8 cellular contexts compared by ENCODE assay signal in the genomic region with DNA sequence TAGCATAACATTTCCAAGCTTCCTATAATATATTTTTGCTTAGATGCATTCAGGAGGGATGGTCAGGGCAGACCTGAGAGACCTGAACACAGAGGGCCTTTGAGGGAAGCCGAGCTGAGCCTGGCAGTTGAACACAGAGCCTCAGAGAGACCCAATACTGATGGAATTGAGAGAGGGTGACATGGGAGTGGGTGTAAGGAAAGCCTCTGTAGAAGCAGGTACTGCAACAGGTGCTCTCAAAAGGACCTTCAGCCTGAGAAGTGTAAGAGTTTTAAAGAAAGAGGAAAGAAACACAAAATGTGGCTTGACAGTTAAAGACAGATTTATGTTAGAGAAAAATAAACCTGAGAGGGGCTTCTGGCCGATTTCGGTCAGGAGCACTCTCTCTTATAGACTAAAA.
"Had no signal": no experiment of that assay in that cellular context is flagged by ENCODE, and none has a peak within 500 bp of the region (broad histone marks: within the 10 kb centered on the region; RNA-seq: fewer than 3 reads in every experiment).

No MANE protein-coding gene starts in this region.

- H3K27ac Mint-ChIP-seq: GM23338, H9, HFFc6, IgD-negative memory B cell had no signal

- H3K4me3 Mint-ChIP-seq: GM23338, H9, HFFc6, IgD-negative memory B cell had no signal

- H3K9me3 Mint-ChIP-seq: IgD-negative memory B cell had no signal

- H3K36me3 Mint-ChIP-seq: IgD-negative memory B cell had no signal

- H3K4me3 ChIP-seq: GM23338 had no signal

- DNase-seq: H9, HCEC 1CT, HFFc6, KBM-7 had no signal

- ATAC-seq: GM23338, HepG2 had no signal

- H3K27ac ChIP-seq: HL-60 had no signal
